24 cellular contexts compared by ENCODE assay signal in the genomic region with DNA sequence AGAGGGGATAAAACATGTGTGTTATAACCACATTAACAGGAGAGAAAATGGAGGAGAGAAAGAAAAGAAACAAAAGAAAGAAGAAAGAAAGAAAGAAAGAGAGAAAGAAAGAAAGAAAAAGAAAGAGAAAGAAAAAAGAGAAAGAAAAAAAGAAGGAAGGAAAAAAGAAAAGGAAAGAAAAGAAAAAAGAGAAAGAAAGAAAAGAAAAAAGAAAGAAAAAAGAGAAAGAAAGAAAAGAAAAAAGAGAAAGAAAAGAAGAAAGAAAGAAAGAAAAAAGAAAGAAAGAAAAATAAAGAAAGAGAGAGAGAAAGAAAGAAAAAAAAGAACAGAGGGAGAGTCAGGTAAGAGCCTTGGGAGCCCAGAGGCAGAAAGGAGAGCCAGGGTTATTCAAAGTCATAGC.
"Had no signal": no experiment of that assay in that cellular context is flagged by ENCODE, and none has a peak within 500 bp of the region (broad histone marks: within the 10 kb centered on the region; RNA-seq: fewer than 3 reads in every experiment).

No MANE protein-coding gene starts in this region.

- H3K9me3 ChIP-seq: MG63, SJSA1 had no signal

- H3K27me3 ChIP-seq: MG63, SJSA1 had no signal

- H3K36me3 ChIP-seq: MG63, SJSA1 had no signal

- DNase-seq: Karpas-422, KG1, MG63, NCI-H1092, NCI-H1105 treated with DMSO at 0.1 percent for 48 hours, NCI-H1417 treated with DMSO at 0.1 percent for 48 hours, NCI-H146, NCI-H1694 treated with DMSO at 0.1 percent for 48 hours, NCI-H1930, NCI-H2081, NCI-H2107, NCI-H2171, NCI-H226, NCI-H446, NCI-H510A, NCI-H524 treated with DMSO at 0.1 percent for 48 hours, NCI-H69, NCI-H774, Right ventricle myocardium superior, RPMI8226, SIG-M5 had no signal

- H3K4me1 ChIP-seq: SJSA1 had no signal

- H3K4me3 ChIP-seq: MG63, SJSA1, SK-N-MC had no signal

- H3K27ac ChIP-seq: SJSA1, SK-N-MC had no signal

- FAIRE-seq: RCC 7860 had no signal
